17 cellular contexts compared by ENCODE assay signal in genomic region chr20:37911262-37911661, GRCh38. TPM values are rescaled to one million over a fixed set of nuclear protein-coding genes. Genes with fewer than 3 reads are reported as not detected.
DNase-seq lines count a peak whose midpoint lies in the region; ATAC-seq and TF ChIP-seq lines count a peak whose summit lies in the region.
"Had no signal": no experiment of that assay in that cellular context is flagged by ENCODE, and none has a peak within 500 bp of the region (broad histone marks: within the 10 kb centered on the region; RNA-seq: fewer than 3 reads in every experiment).

No MANE protein-coding gene starts in this region.

- WGBS in endodermal cell (ENCODE audit: insufficient coverage in 1 of 2, insufficient read length in 1 of 2), 2 experiments: 86 to 87% methylated on average over 5 to 7 of the region's 9 CpGs
- WGBS in ovary, 3 donors: 23 to 26% (median 24%) methylated on average over 9 of the region's 9 CpGs
- WGBS in mesendoderm (ENCODE audit: extremely low coverage, insufficient coverage, low lambda C conversion rate): no CpG with 5 or more reads among the region's 9 CpGs

- no peak for TF ChIP-seq POLR2A in ovary (IDR thresholded peaks at IDR 0.05)

- H3K79me2 ChIP-seq in mesendoderm (ENCODE audit: control insufficient read depth, insufficient read depth, low read length): no peaks in the 10 kb centered on the region

- no peak overlapping the region for H3K4me2 ChIP-seq in mesendoderm (ENCODE audit: low read length)
- H3K4me2 ChIP-seq: BLaER1 had no signal

- no peak for TF ChIP-seq CTCF in right atrium auricular region (IDR thresholded peaks at IDR 0.05)
- no peak for TF ChIP-seq CTCF in endodermal cell (conservative IDR thresholded peaks at IDR 0.05)
- TF ChIP-seq CTCF in ovary (IDR thresholded peaks at IDR 0.05): no peak

- H3K27ac ChIP-seq in right atrium auricular region: peak overlapping the region; percentile 27 to 39
- H3K27ac ChIP-seq in endodermal cell (ENCODE audit: low read depth, low read length): peak overlapping the region; percentile 36
- no peak overlapping the region for H3K27ac ChIP-seq in ovary
- H3K27ac ChIP-seq in mesendoderm (ENCODE audit: low read depth, low read length): no peak overlapping the region
- H3K27ac ChIP-seq: BLaER1, GM23248 had no signal

- H4K8ac ChIP-seq in mesendoderm (ENCODE audit: low read depth, low read length): no peak overlapping the region

- no peak overlapping the region for H3K27ac Mint-ChIP-seq in endodermal cell
- H3K27ac Mint-ChIP-seq: CD4-positive, alpha-beta T cell; IgD-negative memory B cell; T-helper 17 cell had no signal

- no peak overlapping the region for H2AK5ac ChIP-seq in mesendoderm (ENCODE audit: low read length)

- H3K27me3 ChIP-seq in right atrium auricular region (no peaks in the 10 kb centered on the region), endodermal cell (ENCODE audit: control insufficient read depth, insufficient read depth, low read length, poor library complexity, severe bottlenecking) (peaks cover 17% of the 10 kb centered on the region), ovary (no peaks in the 10 kb centered on the region), mesendoderm (ENCODE audit: insufficient read depth, low read length, poor library complexity) (no peaks in the 10 kb centered on the region)

- H4K5ac ChIP-seq in mesendoderm (ENCODE audit: low read length): no peak overlapping the region

- no peaks in the 10 kb centered on the region for H3K36me3 ChIP-seq in right atrium auricular region
- no peaks in the 10 kb centered on the region for H3K36me3 ChIP-seq in endodermal cell (ENCODE audit: control insufficient read depth, insufficient read depth, low read length)
- no peaks in the 10 kb centered on the region for H3K36me3 ChIP-seq in ovary
- H3K36me3 ChIP-seq in mesendoderm (ENCODE audit: control insufficient read depth, insufficient read depth, low read length): no peaks in the 10 kb centered on the region
- H3K36me3 ChIP-seq: BLaER1, HAP-1 had no signal

- peaks cover 0 to 71% of the 10 kb centered on the region in 2 donors for H3K4me1 ChIP-seq in right atrium auricular region
- H3K4me1 ChIP-seq in endodermal cell (ENCODE audit: control insufficient read depth, insufficient read depth, low read length): peaks cover 5% of the 10 kb centered on the region
- H3K4me1 ChIP-seq in ovary (ENCODE audit: insufficient read depth): no peaks in the 10 kb centered on the region
- H3K4me1 ChIP-seq in mesendoderm (ENCODE audit: control insufficient read depth, low read depth, low read length): peaks cover 2% of the 10 kb centered on the region
- H3K4me1 ChIP-seq: Caco-2 had no signal

- no peak overlapping the region for H3K18ac ChIP-seq in mesendoderm (ENCODE audit: low read length)

- no peak overlapping the region for H3K4me3 Mint-ChIP-seq in endodermal cell
- H3K4me3 Mint-ChIP-seq: CD4-positive, alpha-beta T cell; T-helper 17 cell had no signal

- H3K4me3 ChIP-seq in right atrium auricular region (no peak overlapping the region), endodermal cell (ENCODE audit: low read length) (no peak overlapping the region), ovary (no peak overlapping the region), mesendoderm (ENCODE audit: low read length) (no peak overlapping the region)
- H3K4me3 ChIP-seq: BLaER1, GM23248, HAP-1 had no signal

- peaks cover 39% of the 10 kb centered on the region for H3K27me3 Mint-ChIP-seq in endodermal cell (ENCODE audit: insufficient read depth)

- no peak for ATAC-seq in left ventricle myocardium superior
- ATAC-seq in HG03039 (IDR thresholded peaks at IDR 0.05; ENCODE audit: unreplicated experiment): no peak
- ATAC-seq: T-helper 17 cell had no signal

- H3K56ac ChIP-seq in mesendoderm (ENCODE audit: low read length): no peak overlapping the region

- DNase-seq in right atrium auricular region (ENCODE audit: low spot score): no peak
- no peak for DNase-seq in left ventricle myocardium superior
- peak; percentile 23 for DNase-seq in NCI-H2227 treated with DMSO at 0.1 percent for 48 hours (lab: John Stamatoyannopoulos, UW)
- no peak for DNase-seq in endodermal cell
- DNase-seq in ovary: no peak
- no peak for DNase-seq in mesendoderm
- DNase-seq: CD4-positive, alpha-beta T cell; DMS153; NCI-H774; SW 1271; T-helper 17 cell had no signal

- no peak overlapping the region for H3K4ac ChIP-seq in mesendoderm (ENCODE audit: low read depth, low read length)

- no peaks in the 10 kb centered on the region for H3K9me3 ChIP-seq in right atrium auricular region
- H3K9me3 ChIP-seq in endodermal cell (ENCODE audit: control insufficient read depth, low read length): no peaks in the 10 kb centered on the region
- H3K9me3 ChIP-seq in ovary: no peaks in the 10 kb centered on the region
- H3K9me3 ChIP-seq: BLaER1, Caco-2, HAP-1 had no signal

- intact Hi-C loops in left ventricle myocardium superior (cut with micrococcal nuclease) (no loop called here), ovary (cut with DNase I) (no loop called here)

- H2BK120ac ChIP-seq in mesendoderm (ENCODE audit: low read depth, low read length): no peak overlapping the region

- H3K9me3 Mint-ChIP-seq in endodermal cell: no peaks in the 10 kb centered on the region
- H3K9me3 Mint-ChIP-seq: CD4-positive, alpha-beta T cell; IgD-negative memory B cell had no signal

- no peak for TF ChIP-seq EP300 in ovary (IDR thresholded peaks at IDR 0.05)

- no peak overlapping the region for H3K23ac ChIP-seq in mesendoderm (ENCODE audit: low read length)

- no peaks in the 10 kb centered on the region for H3K36me3 Mint-ChIP-seq in endodermal cell (ENCODE audit: low read depth)
- H3K36me3 Mint-ChIP-seq: IgD-negative memory B cell had no signal

- H2BK5ac ChIP-seq in mesendoderm (ENCODE audit: low read length): no peak overlapping the region

- peaks cover 25% of the 10 kb centered on the region for H3K4me1 Mint-ChIP-seq in endodermal cell

- no peaks in the 10 kb centered on the region for H3K79me1 ChIP-seq in mesendoderm (ENCODE audit: low read length)

- H2BK15ac ChIP-seq in mesendoderm (replicated peaks; ENCODE audit: low read depth): no peak overlapping the region

- H3K9ac ChIP-seq in endodermal cell (ENCODE audit: extremely low read depth, low read length, poor library complexity, severe bottlenecking) (no peak overlapping the region), mesendoderm (ENCODE audit: low read length) (no peak overlapping the region)
- H3K9ac ChIP-seq: BLaER1, GM23248 had no signal

RNA-seq across cellular contexts. Expression of gene VSTM2L, which starts 8.3 kb away (rescaled TPM):
- total RNA-seq in right atrium auricular region (100 to 1,000 TPM in 1 of 2 donors, 10 to 100 TPM in 1; 97.4 to 303 TPM), left ventricle myocardium superior (10.3 TPM), endodermal cell (1 to 10 TPM; 1.4 to 2.9 TPM), ovary (10 to 100 TPM in 1 of 7 donors, 1 to 10 TPM in 2, under 1 TPM in 3, not detected in 1; 0.12 to 23.0 (median 0.98) TPM)
- 27.8 TPM for polyA plus RNA-seq in endodermal cell (2013, experiment 1 of 2)
- 22.4 TPM for polyA plus RNA-seq in endodermal cell (2013, experiment 2 of 2)
- under 1 TPM in 1 of 2 donors, not detected in 1; 0.15 TPM for polyA plus RNA-seq in ovary
- polyA plus RNA-seq in mesendoderm (2013, experiment 1 of 2): 0.10 TPM
- polyA plus RNA-seq in mesendoderm (2013, experiment 2 of 2): 0.31 TPM
- total RNA-seq: Caco-2; CD4-positive, alpha-beta T cell; T-helper 17 cell had no signal
- polyA plus RNA-seq: IgD-negative memory B cell had no signal

Comparison
In these comparisons a context has a peak if more than half of its experiments do, and no peak if none do; other contexts are left out.
1. H3K27ac ChIP-seq: peak in right atrium auricular region (2 of 2) and endodermal cell (single experiment); none in ovary (0 of 2) and mesendoderm (single experiment).